In the genomic region with DNA sequence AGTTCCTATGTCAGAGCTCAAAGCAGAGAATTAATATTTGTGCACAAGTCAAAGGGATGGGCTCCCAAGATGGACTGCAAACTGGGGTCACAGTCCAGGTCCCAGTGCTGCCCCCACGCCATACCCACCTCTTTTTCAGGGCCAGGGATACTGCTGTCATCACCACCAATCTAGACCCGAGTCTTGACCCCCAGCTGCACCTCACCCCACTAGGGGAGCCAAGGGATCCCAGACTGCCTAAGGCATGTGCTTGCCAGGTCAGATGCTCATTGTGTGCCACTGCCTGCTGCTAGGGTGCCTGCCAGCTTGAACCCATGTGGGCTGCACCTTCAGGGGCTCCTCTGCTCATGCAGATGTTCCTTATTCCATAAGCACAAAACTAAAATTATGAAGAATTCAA, we compare ENCODE assay signal across 25 cellular contexts.
"Had no signal": no experiment of that assay in that cellular context is flagged by ENCODE, and none has a peak within 500 bp of the region (broad histone marks: within the 10 kb centered on the region; RNA-seq: fewer than 3 reads in every experiment).

No MANE protein-coding gene starts in this region.

- H3K36me3 ChIP-seq: adrenal gland, colonic mucosa, SJSA1 had no signal

- H3K4me3 Mint-ChIP-seq: activated CD8-positive, alpha-beta T cell treated with anti-CD3 and anti-CD28 coated beads, Interleukin-2, amount 10 ng/mL, durations not matched to agents 7 days and 5 days; activated naive CD8-positive, alpha-beta T cell treated with anti-CD3 and anti-CD28 coated beads, Interleukin-2, amount 10 ng/mL, durations not matched to agents 7 days and 5 days; T-helper 1 cell treated with Interleukin-12 subunit alpha and Interleukin-12 subunit beta and Interleukin-4 antibody, amounts not matched to agents 30 μg/mL and 1 μg/mL, for 36 hours had no signal

- H3K4me3 ChIP-seq: adrenal gland, colonic mucosa, SJSA1 had no signal

- DNase-seq: activated CD4-positive, alpha-beta T cell treated with anti-CD3 and anti-CD28 coated beads for 48 hours; activated CD4-positive, alpha-beta T cell treated with anti-CD3 and anti-CD28 coated beads, Interleukin-2, amount 50 U/mL, for 4 hours; activated CD4-positive, CD25-positive, alpha-beta regulatory T cell treated with anti-CD3 and anti-CD28 coated beads, Interleukin-2, amount 50 U/mL, for 72 hours; activated CD8-positive, alpha-beta memory T cell treated with anti-CD3 and anti-CD28 coated beads, Interleukin-2, amount 50 U/mL, for 48 hours; activated CD8-positive, alpha-beta T cell treated with anti-CD3 and anti-CD28 coated beads, Interleukin-2, amount 10 ng/mL, durations not matched to agents 7 days and 5 days; activated naive CD4-positive, alpha-beta T cell treated with anti-CD3 and anti-CD28 coated beads, Interleukin-2, amount 50 U/mL, for 16 hours; activated naive CD8-positive, alpha-beta T cell treated with anti-CD3 and anti-CD28 coated beads, Interleukin-2, amount 10 ng/mL, durations not matched to agents 7 days and 5 days; activated T-cell treated with anti-CD3 and anti-CD28 coated beads, Interleukin-2, amount 50 U/mL, for 1 hour; adrenal gland; anterior cingulate cortex; cerebellar nuclear complex; colonic mucosa; MV-4-11; NCI-H1092 treated with DMSO at 0.1 percent for 48 hours; NCI-H1417 treated with DMSO at 0.1 percent for 48 hours; NCI-H1694; NCI-H2029 treated with DMSO at 0.1 percent for 48 hours; NCI-H345; NCI-H510A; NCI-H526 treated with DMSO at 0.1 percent for 48 hours; NCI-H82; PC-3; SHP77 had no signal

- H3K4me1 Mint-ChIP-seq: activated naive CD8-positive, alpha-beta T cell treated with anti-CD3 and anti-CD28 coated beads, Interleukin-2, amount 10 ng/mL, durations not matched to agents 7 days and 5 days had no signal

- H3K27ac ChIP-seq: adrenal gland, colonic mucosa, SJSA1 had no signal

- H3K36me3 Mint-ChIP-seq: activated naive CD8-positive, alpha-beta T cell treated with anti-CD3 and anti-CD28 coated beads, Interleukin-2, amount 10 ng/mL, durations not matched to agents 7 days and 5 days had no signal

- ATAC-seq: activated CD8-positive, alpha-beta T cell treated with anti-CD3 and anti-CD28 coated beads, Interleukin-2, amount 10 ng/mL, durations not matched to agents 7 days and 5 days; PC-3 had no signal

- H3K27ac Mint-ChIP-seq: activated CD8-positive, alpha-beta T cell treated with anti-CD3 and anti-CD28 coated beads, Interleukin-2, amount 10 ng/mL, durations not matched to agents 7 days and 5 days; activated naive CD8-positive, alpha-beta T cell treated with anti-CD3 and anti-CD28 coated beads, Interleukin-2, amount 10 ng/mL, durations not matched to agents 7 days and 5 days; T-helper 1 cell treated with Interleukin-12 subunit alpha and Interleukin-12 subunit beta and Interleukin-4 antibody, amounts not matched to agents 30 μg/mL and 1 μg/mL, for 36 hours had no signal

- H3K27me3 ChIP-seq: adrenal gland, colonic mucosa, SJSA1 had no signal

- H3K9me3 Mint-ChIP-seq: activated naive CD8-positive, alpha-beta T cell treated with anti-CD3 and anti-CD28 coated beads, Interleukin-2, amount 10 ng/mL, durations not matched to agents 7 days and 5 days; T-helper 1 cell treated with Interleukin-12 subunit alpha and Interleukin-12 subunit beta and Interleukin-4 antibody, amounts not matched to agents 30 μg/mL and 1 μg/mL, for 36 hours had no signal

- H3K4me1 ChIP-seq: adrenal gland, colonic mucosa had no signal
